15 cellular contexts compared by ENCODE assay signal in the genomic region with DNA sequence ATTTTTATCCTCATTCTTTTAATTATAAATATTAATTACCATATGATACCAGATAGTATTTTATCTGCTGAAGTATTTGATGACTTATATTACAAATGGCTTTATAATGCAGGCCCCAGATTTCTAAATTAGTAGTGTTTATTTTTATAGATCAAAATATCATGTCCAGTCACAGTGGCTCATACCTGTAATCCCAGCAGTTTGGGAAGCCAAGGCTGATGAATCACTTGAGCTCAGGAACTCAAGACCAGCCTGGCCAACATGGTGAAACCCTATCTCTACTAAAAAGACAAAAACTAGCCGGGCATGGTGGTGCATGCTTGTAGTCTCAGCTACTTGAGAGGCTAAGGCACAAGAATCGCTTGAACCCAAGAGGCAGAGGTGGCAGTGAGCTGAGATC.
"Had no signal": no experiment of that assay in that cellular context is flagged by ENCODE, and none has a peak within 500 bp of the region (broad histone marks: within the 10 kb centered on the region; RNA-seq: fewer than 3 reads in every experiment).

No MANE protein-coding gene starts in this region.

- H3K27me3 ChIP-seq: upper lobe of left lung had no signal

- H3K4me1 ChIP-seq: esophagus squamous epithelium, pancreas had no signal

- H3K27ac ChIP-seq: coronary artery, esophagus squamous epithelium, gastroesophageal sphincter, pancreas, suprapubic skin, upper lobe of left lung had no signal

- FAIRE-seq: pancreas had no signal

- DNase-seq: activated naive CD4-positive, alpha-beta T cell treated with anti-CD3 and anti-CD28 coated beads for 36 hours; activated T-cell treated with anti-CD3 and anti-CD28 coated beads for 4 hours; caudate nucleus; effector CD4-positive, alpha-beta T cell; esophagus squamous epithelium; heart right ventricle; left colon; naive B cell; pancreas; spleen; upper lobe of left lung had no signal

- H3K9me3 ChIP-seq: esophagus squamous epithelium, gastroesophageal sphincter, heart right ventricle, pancreas, spleen, suprapubic skin, upper lobe of left lung had no signal

- H3K36me3 ChIP-seq: esophagus squamous epithelium, gastroesophageal sphincter, heart right ventricle, pancreas, suprapubic skin, upper lobe of left lung had no signal

- H3K4me3 ChIP-seq: coronary artery, esophagus squamous epithelium, gastroesophageal sphincter, heart right ventricle, pancreas, spleen, suprapubic skin, upper lobe of left lung had no signal

- ATAC-seq: gastroesophageal sphincter, heart right ventricle, left colon, pancreas, sciatic nerve had no signal
